In genomic region chr16:84684592-84684965, GRCh38 we compare ENCODE assay signal across 24 cellular contexts. TPM values are rescaled to one million over a fixed set of nuclear protein-coding genes. Genes with fewer than 3 reads are reported as not detected.
DNase-seq lines count a peak whose midpoint lies in the region; ATAC-seq, FAIRE-seq and TF ChIP-seq lines count a peak whose summit lies in the region.
"Had no signal": no experiment of that assay in that cellular context is flagged by ENCODE, and none has a peak within 500 bp of the region (broad histone marks: within the 10 kb centered on the region; RNA-seq: fewer than 3 reads in every experiment).

No MANE protein-coding gene starts in this region.

- H3K4me1 ChIP-seq in GM23338 (ENCODE audit: insufficient read depth) (peaks cover 11% of the 10 kb centered on the region), HUES48 (ENCODE audit: control insufficient read depth, insufficient read depth, low read length) (peaks cover 15% of the 10 kb centered on the region), mesendoderm (ENCODE audit: control insufficient read depth, low read depth, low read length) (no peaks in the 10 kb centered on the region)
- H3K4me1 ChIP-seq: A549, BE2C had no signal

- no peaks in the 10 kb centered on the region for H3K27me3 ChIP-seq in GM23338 (ENCODE audit: insufficient read depth)
- no peaks in the 10 kb centered on the region for H3K27me3 ChIP-seq in HUES48 (ENCODE audit: control insufficient read depth, insufficient read depth, low read length)
- H3K27me3 ChIP-seq in mesendoderm (ENCODE audit: insufficient read depth, low read length, poor library complexity), result no peaks in the 10 kb centered on the region
- H3K27me3 ChIP-seq: BE2C; BLaER1 treated with 17β-estradiol and CSF1 and Interleukin-3, amounts not matched to agents 10 nM and 100 nM had no signal

- no peaks in the 10 kb centered on the region for H3K9me3 ChIP-seq in HUES48 (ENCODE audit: control insufficient read depth, insufficient read depth, low read length)
- H3K9me3 ChIP-seq: A549 had no signal

- H3K27ac Mint-ChIP-seq in GM23338, result peak overlapping the region; percentile 10; the same call in 1 of the 2 replicates
- H3K27ac Mint-ChIP-seq in activated T-helper 1 cell treated with anti-CD3 and anti-CD28 coated beads, Interleukin-12 subunit alpha, Interleukin-12 subunit beta, Interleukin-2, Interleukin-4 antibody, amounts not matched to agents 30 ng/mL and 10 ng/mL and 1 ng/mL, durations not matched to agents 14 hours and 24 hours and 36 hours, result peak overlapping the region; percentile 3
- H3K27ac Mint-ChIP-seq: CD14-positive monocyte; CD4-positive, alpha-beta T cell had no signal

- H3K27me3 Mint-ChIP-seq in GM23338 (ENCODE audit: insufficient read depth, low read depth, poor library complexity), result no peaks in the 10 kb centered on the region
- H3K27me3 Mint-ChIP-seq in activated T-helper 1 cell treated with anti-CD3 and anti-CD28 coated beads, Interleukin-12 subunit alpha, Interleukin-12 subunit beta, Interleukin-2, Interleukin-4 antibody, amounts not matched to agents 30 ng/mL and 10 ng/mL and 1 ng/mL, durations not matched to agents 14 hours and 24 hours and 36 hours (ENCODE audit: insufficient read depth), result peaks cover 21% of the 10 kb centered on the region
- H3K27me3 Mint-ChIP-seq: CD4-positive, alpha-beta T cell had no signal

- H3K4me1 Mint-ChIP-seq in GM23338, result peaks cover 23% of the 10 kb centered on the region
- peaks cover 7% of the 10 kb centered on the region for H3K4me1 Mint-ChIP-seq in activated T-helper 1 cell treated with anti-CD3 and anti-CD28 coated beads, Interleukin-12 subunit alpha, Interleukin-12 subunit beta, Interleukin-2, Interleukin-4 antibody, amounts not matched to agents 30 ng/mL and 10 ng/mL and 1 ng/mL, durations not matched to agents 14 hours and 24 hours and 36 hours (ENCODE audit: low read depth)
- H3K4me1 Mint-ChIP-seq: CD8-positive, alpha-beta memory T cell had no signal

- H3K9ac ChIP-seq in HUES48 (ENCODE audit: low read depth, low read length) (no peak overlapping the region), mesendoderm (ENCODE audit: low read length) (no peak overlapping the region)
- H3K9ac ChIP-seq: BLaER1 treated with 17β-estradiol and CSF1 and Interleukin-3, amounts not matched to agents 10 nM and 100 nM had no signal

- H3K18ac ChIP-seq in mesendoderm (ENCODE audit: low read length), result peak overlapping the region; percentile 5

- H3K4me3 ChIP-seq in GM23338 (no peak overlapping the region), HUES48 (ENCODE audit: low read depth, low read length) (no peak overlapping the region), mesendoderm (ENCODE audit: low read length) (no peak overlapping the region)
- H3K4me3 ChIP-seq: A549; BLaER1 treated with 17β-estradiol and CSF1 and Interleukin-3, amounts not matched to agents 10 nM and 100 nM; GM12878 had no signal

- H4K8ac ChIP-seq in mesendoderm (ENCODE audit: low read depth, low read length), result no peak overlapping the region

- DNase-seq in GM23338 (ENCODE audit: low spot score) (no peak), mesendoderm (no peak), urothelium cell line (ENCODE audit: low spot score) (no peak), NCI-H1417 (lab: John Stamatoyannopoulos, UW) (no peak)
- DNase-seq in activated T-helper 1 cell treated with anti-CD3 and anti-CD28 coated beads, Interleukin-12 subunit alpha, Interleukin-12 subunit beta, Interleukin-2, Interleukin-4 antibody, amounts not matched to agents 30 ng/mL and 10 ng/mL and 1 ng/mL, durations not matched to agents 14 hours and 24 hours and 36 hours (ENCODE audit: low spot score), result no peak
- no peak for DNase-seq in activated naive CD4-positive, alpha-beta T cell treated with Interleukin-2 at 50 U/mL for 16 hours
- DNase-seq: 8988T; ACHN; AML-193; BE2C; CD4-positive, alpha-beta T cell; CD8-positive, alpha-beta memory T cell; DMS 273 treated with DMSO at 0.1 percent for 48 hours; DMS79; EL; GDM1; GOT3 had no signal

- no peak for FAIRE-seq in urothelium cell line (lab: Jason Lieb, UNC)
- FAIRE-seq: A549, D721Med, GM12878 had no signal

- H3K9me2 ChIP-seq in GM23338 (ENCODE audit: insufficient read depth), result no peaks in the 10 kb centered on the region; the same call in 1 of the 2 replicates

- H2AFZ ChIP-seq in GM23338, result no peak overlapping the region; the same call in 1 of the 2 replicates

- no peaks in the 10 kb centered on the region for H3K79me1 ChIP-seq in mesendoderm (ENCODE audit: low read length)

- no peak for ATAC-seq in GM23338
- ATAC-seq: HCT116 had no signal

- H3K4me3 Mint-ChIP-seq in GM23338, result peak overlapping the region; percentile 2; the same call in 1 of the 3 replicates
- H3K4me3 Mint-ChIP-seq in activated T-helper 1 cell treated with anti-CD3 and anti-CD28 coated beads, Interleukin-12 subunit alpha, Interleukin-12 subunit beta, Interleukin-2, Interleukin-4 antibody, amounts not matched to agents 30 ng/mL and 10 ng/mL and 1 ng/mL, durations not matched to agents 14 hours and 24 hours and 36 hours, result no peak overlapping the region
- H3K4me3 Mint-ChIP-seq: CD14-positive monocyte; CD4-positive, alpha-beta T cell; CD8-positive, alpha-beta memory T cell had no signal

- H3K79me2 ChIP-seq in GM23338 (replicated peaks; ENCODE audit: insufficient read depth) (no peaks in the 10 kb centered on the region), mesendoderm (ENCODE audit: control insufficient read depth, insufficient read depth, low read length) (no peaks in the 10 kb centered on the region)

- peak overlapping the region; percentile 95 for H2AK5ac ChIP-seq in mesendoderm (ENCODE audit: low read length)

- H4K5ac ChIP-seq in mesendoderm (ENCODE audit: low read length), result no peak overlapping the region

- no peak overlapping the region for H2BK120ac ChIP-seq in mesendoderm (ENCODE audit: low read depth, low read length)

- no peaks in the 10 kb centered on the region for H4K20me1 ChIP-seq in GM23338 (replicated peaks; ENCODE audit: insufficient read depth)
- H4K20me1 ChIP-seq: BLaER1 treated with 17β-estradiol and CSF1 and Interleukin-3, amounts not matched to agents 10 nM and 100 nM had no signal

- H3F3A ChIP-seq in GM23338 (replicated peaks; ENCODE audit: low read depth), result 0 out of 2 replicates have a peak, but pooled peaks cover 5% of the 10 kb centered on the region

- peaks cover 11% of the 10 kb centered on the region for H3K9me3 Mint-ChIP-seq in GM23338
- H3K9me3 Mint-ChIP-seq in activated T-helper 1 cell treated with anti-CD3 and anti-CD28 coated beads, Interleukin-12 subunit alpha, Interleukin-12 subunit beta, Interleukin-2, Interleukin-4 antibody, amounts not matched to agents 30 ng/mL and 10 ng/mL and 1 ng/mL, durations not matched to agents 14 hours and 24 hours and 36 hours, result peaks cover 4% of the 10 kb centered on the region
- H3K9me3 Mint-ChIP-seq: CD4-positive, alpha-beta T cell; CD8-positive, alpha-beta memory T cell had no signal

- peak overlapping the region; percentile 50 for H3K4me2 ChIP-seq in GM23338
- H3K4me2 ChIP-seq in mesendoderm (ENCODE audit: low read length), result no peak overlapping the region
- H3K4me2 ChIP-seq: A549 had no signal

- H3K23ac ChIP-seq in mesendoderm (ENCODE audit: low read length), result no peak overlapping the region

- no peak overlapping the region for H3K56ac ChIP-seq in mesendoderm (ENCODE audit: low read length)

- no peak for TF ChIP-seq CTCF in GM23338 (conservative IDR thresholded peaks at IDR 0.05; ENCODE audit: low read depth in 2 of 2)

- no peaks in the 10 kb centered on the region for H3K36me3 Mint-ChIP-seq in GM23338 (ENCODE audit: low read depth)
- no peaks in the 10 kb centered on the region for H3K36me3 Mint-ChIP-seq in activated T-helper 1 cell treated with anti-CD3 and anti-CD28 coated beads, Interleukin-12 subunit alpha, Interleukin-12 subunit beta, Interleukin-2, Interleukin-4 antibody, amounts not matched to agents 30 ng/mL and 10 ng/mL and 1 ng/mL, durations not matched to agents 14 hours and 24 hours and 36 hours (ENCODE audit: low read depth)
- H3K36me3 Mint-ChIP-seq: CD14-positive monocyte had no signal

- peak overlapping the region; percentile 56 for H3K4ac ChIP-seq in mesendoderm (ENCODE audit: low read depth, low read length)

- no peak overlapping the region for H2BK15ac ChIP-seq in mesendoderm (replicated peaks; ENCODE audit: low read depth)

- no peak overlapping the region for H2BK5ac ChIP-seq in mesendoderm (ENCODE audit: low read length)

- WGBS in mesendoderm (ENCODE audit: extremely low coverage, insufficient coverage, low lambda C conversion rate), result no CpG with 5 or more reads among the region's 4 CpGs

- intact Hi-C loops in activated T-helper 1 cell treated with anti-CD3 and anti-CD28 coated beads, Interleukin-12 subunit alpha, Interleukin-12 subunit beta, Interleukin-2, Interleukin-4 antibody, amounts not matched to agents 30 ng/mL and 10 ng/mL and 1 ng/mL, durations not matched to agents 14 hours and 24 hours and 36 hours (cut with micrococcal nuclease), result no loop called here

- 0 out of 2 replicates have a peak, but pooled peaks cover 3% of the 10 kb centered on the region for H3K36me3 ChIP-seq in GM23338 (ENCODE audit: insufficient read depth)
- H3K36me3 ChIP-seq in HUES48 (ENCODE audit: control insufficient read depth, insufficient read depth, low read length), result no peaks in the 10 kb centered on the region
- no peaks in the 10 kb centered on the region for H3K36me3 ChIP-seq in mesendoderm (ENCODE audit: control insufficient read depth, insufficient read depth, low read length)
- H3K36me3 ChIP-seq: BE2C had no signal

- H3K27ac ChIP-seq in GM23338 (ENCODE audit: low read depth), result no peak overlapping the region
- peak overlapping the region; percentile 32 for H3K27ac ChIP-seq in HUES48 (ENCODE audit: low read depth, low read length)
- peak overlapping the region; percentile 48 for H3K27ac ChIP-seq in mesendoderm (ENCODE audit: low read depth, low read length)
- H3K27ac ChIP-seq: A549 had no signal

RNA-seq across cellular contexts. Expression of gene USP10, which starts 15.2 kb away (rescaled TPM):
- total RNA-seq in GM23338 (2014; rRNA removed; shearing (Covaris generic)), result 144 and 158 TPM in 2 replicates
- polyA plus RNA-seq in GM23338 (2016; fragmentation: Nextera tagmentation; extraction: Ambion mirVana), result 186 and 194 TPM in 2 replicates
- total RNA-seq in activated T-helper 1 cell treated with anti-CD3 and anti-CD28 coated beads, Interleukin-12 subunit alpha, Interleukin-12 subunit beta, Interleukin-2, Interleukin-4 antibody, amounts not matched to agents 30 ng/mL and 10 ng/mL and 1 ng/mL, durations not matched to agents 14 hours and 24 hours and 36 hours, result 153 and 159 TPM in 2 replicates
- 157 TPM for polyA plus RNA-seq in mesendoderm (2013, experiment 1 of 2)
- polyA plus RNA-seq in mesendoderm (2013, experiment 2 of 2), result 159 TPM

RNA-seq across cellular contexts. Expression of gene KLHL36, which starts 36.3 kb away (rescaled TPM):
- total RNA-seq in GM23338 (2014; rRNA removed; shearing (Covaris generic)), result 54.6 and 70.4 TPM in 2 replicates
- 13.4 and 15.5 TPM in 2 replicates for polyA plus RNA-seq in GM23338 (2016; fragmentation: Nextera tagmentation; extraction: Ambion mirVana)
- 39.3 and 42.6 TPM in 2 replicates for total RNA-seq in activated T-helper 1 cell treated with anti-CD3 and anti-CD28 coated beads, Interleukin-12 subunit alpha, Interleukin-12 subunit beta, Interleukin-2, Interleukin-4 antibody, amounts not matched to agents 30 ng/mL and 10 ng/mL and 1 ng/mL, durations not matched to agents 14 hours and 24 hours and 36 hours
- 6.7 TPM for polyA plus RNA-seq in mesendoderm (2013, experiment 1 of 2)
- 7.3 TPM for polyA plus RNA-seq in mesendoderm (2013, experiment 2 of 2)
